In genomic region chr20:62735331-62735821, GRCh38 we compare ENCODE assay signal across 18 cellular contexts. TPM values are rescaled to one million over a fixed set of nuclear protein-coding genes. Genes with fewer than 3 reads are reported as not detected.
DNase-seq lines count a peak whose midpoint lies in the region; ATAC-seq, FAIRE-seq and TF ChIP-seq lines count a peak whose summit lies in the region.
"Had no signal": no experiment of that assay in that cellular context is flagged by ENCODE, and none has a peak within 500 bp of the region (broad histone marks: within the 10 kb centered on the region; RNA-seq: fewer than 3 reads in every experiment).

No MANE protein-coding gene starts in this region.

- no peak overlapping the region for H3K27ac ChIP-seq in esophagus squamous epithelium
- H3K27ac ChIP-seq: cardiac muscle cell, heart left ventricle, SK-N-MC, upper lobe of left lung, VCaP had no signal

- peak; percentile 11 for ATAC-seq in activated naive CD8-positive, alpha-beta T cell treated with anti-CD3 and anti-CD28 coated beads, Interleukin-2, amount 50 U/mL, for 24 hours
- ATAC-seq: activated T-helper 17 cell treated with anti-CD3 and anti-CD28 coated beads, Interleukin-2, amount 50 U/mL, for 72 hours; heart left ventricle had no signal

- H3K27ac Mint-ChIP-seq in activated naive CD8-positive, alpha-beta T cell treated with anti-CD3 and anti-CD28 coated beads, Interleukin-2, amount 50 U/mL, for 24 hours: no peak overlapping the region
- H3K27ac Mint-ChIP-seq: activated T-helper 17 cell treated with anti-CD3 and anti-CD28 coated beads, Interleukin-2, amount 50 U/mL, for 72 hours had no signal

- WGBS in esophagus squamous epithelium, 2 donors: 17 to 32% methylated on average over 5 to 7 of the region's 19 CpGs

- H3K4me1 ChIP-seq in esophagus squamous epithelium: peaks cover under 1 to 23% (median 12%) of the 10 kb centered on the region in 3 donors

- peaks cover 5% of the 10 kb centered on the region for H3K27me3 Mint-ChIP-seq in activated naive CD8-positive, alpha-beta T cell treated with anti-CD3 and anti-CD28 coated beads, Interleukin-2, amount 50 U/mL, for 24 hours
- H3K27me3 Mint-ChIP-seq: activated T-helper 17 cell treated with anti-CD3 and anti-CD28 coated beads, Interleukin-2, amount 50 U/mL, for 72 hours had no signal

- TF ChIP-seq POLR2A in esophagus squamous epithelium (IDR thresholded peaks at IDR 0.05): no peak

- H3K4me3 ChIP-seq in esophagus squamous epithelium: no peak overlapping the region
- H3K4me3 ChIP-seq: cardiac muscle cell, heart left ventricle, SK-N-MC, upper lobe of left lung had no signal

- TF ChIP-seq CTCF in esophagus squamous epithelium (IDR thresholded peaks at IDR 0.05): no peak

- H3K36me3 ChIP-seq in esophagus squamous epithelium: no peaks in the 10 kb centered on the region
- H3K36me3 ChIP-seq: cardiac muscle cell, heart left ventricle, upper lobe of left lung had no signal

- no peak overlapping the region for H3K4me3 Mint-ChIP-seq in activated naive CD8-positive, alpha-beta T cell treated with anti-CD3 and anti-CD28 coated beads, Interleukin-2, amount 50 U/mL, for 24 hours
- H3K4me3 Mint-ChIP-seq: activated T-helper 17 cell treated with anti-CD3 and anti-CD28 coated beads, Interleukin-2, amount 50 U/mL, for 72 hours had no signal

- H3K36me3 Mint-ChIP-seq in activated naive CD8-positive, alpha-beta T cell treated with anti-CD3 and anti-CD28 coated beads, Interleukin-2, amount 50 U/mL, for 24 hours (ENCODE audit: low read depth): no peaks in the 10 kb centered on the region

- peaks cover 28% of the 10 kb centered on the region for H3K4me1 Mint-ChIP-seq in activated naive CD8-positive, alpha-beta T cell treated with anti-CD3 and anti-CD28 coated beads, Interleukin-2, amount 50 U/mL, for 24 hours

- H3K9me3 Mint-ChIP-seq in activated naive CD8-positive, alpha-beta T cell treated with anti-CD3 and anti-CD28 coated beads, Interleukin-2, amount 50 U/mL, for 24 hours: no peaks in the 10 kb centered on the region
- H3K9me3 Mint-ChIP-seq: activated T-helper 17 cell treated with anti-CD3 and anti-CD28 coated beads, Interleukin-2, amount 50 U/mL, for 72 hours had no signal

- H3K27me3 ChIP-seq in esophagus squamous epithelium: peaks cover 0 to 83% (median 0%) of the 10 kb centered on the region in 4 donors
- H3K27me3 ChIP-seq: cardiac muscle cell, upper lobe of left lung had no signal

- peak; percentile 84 for FAIRE-seq in HTR-8/SVneo (lab: Jason Lieb, UNC)
- FAIRE-seq: endothelial cell of umbilical vein, small intestine had no signal

- no peaks in the 10 kb centered on the region for H3K9me3 ChIP-seq in esophagus squamous epithelium
- H3K9me3 ChIP-seq: upper lobe of left lung had no signal

- peak; percentile 66 for DNase-seq in activated effector memory CD4-positive, alpha-beta T cell treated with anti-CD3 and anti-CD28 coated beads, Interleukin-2, amount 50 U/mL, for 16 hours
- DNase-seq in activated effector memory CD4-positive, alpha-beta T cell treated with Interleukin-2 at 50 U/mL for 16 hours: no peak
- DNase-seq in HTR-8/SVneo (ENCODE audit: insufficient read length, low spot score) (no peak), posterior cingulate gyrus (peak in 6 of 10 donors; percentile 4 to 79 (median 52)), NCI-H2081 treated with DMSO at 0.1 percent for 48 hours (lab: John Stamatoyannopoulos, UW) (no peak), esophagus squamous epithelium (lab: John Stamatoyannopoulos, UW) (no peak)
- DNase-seq in activated naive CD8-positive, alpha-beta T cell treated with anti-CD3 and anti-CD28 coated beads, Interleukin-2, amount 50 U/mL, for 24 hours: peak; percentile 28
- DNase-seq in activated CD4-positive, CD25-positive, alpha-beta regulatory T cell treated with anti-CD3 and anti-CD28 coated beads, Interleukin-2, amount 50 U/mL, for 72 hours: no peak
- DNase-seq: NCI-H1930, NCI-H774, small intestine had no signal

- intact Hi-C loops in posterior cingulate gyrus (cut with DNase I): no loop called here
- intact Hi-C loops in esophagus squamous epithelium (cut with DNase I): no loop called here

RNA-seq across cellular contexts. Expression of gene NTSR1, which starts 26.7 kb away (rescaled TPM):
- under 1 TPM in 2 of 4 donors, not detected in 2; 0.06 to 0.09 TPM for total RNA-seq in esophagus squamous epithelium
- total RNA-seq: activated T-helper 17 cell treated with anti-CD3 and anti-CD28 coated beads, Interleukin-2, amount 50 U/mL, for 72 hours had no signal

Comparison
In these comparisons a context has a peak if more than half of its experiments do, and no peak if none do; other contexts are left out.
1. DNase-seq: peak in activated effector memory CD4-positive, alpha-beta T cell treated with anti-CD3 and anti-CD28 coated beads, Interleukin-2, amount 50 U/mL, for 16 hours (single experiment), activated naive CD8-positive, alpha-beta T cell treated with anti-CD3 and anti-CD28 coated beads, Interleukin-2, amount 50 U/mL, for 24 hours (single experiment) and posterior cingulate gyrus (6 of 10); none in activated effector memory CD4-positive, alpha-beta T cell treated with Interleukin-2 at 50 U/mL for 16 hours (single experiment), HTR-8/SVneo (single experiment), activated CD4-positive, CD25-positive, alpha-beta regulatory T cell treated with anti-CD3 and anti-CD28 coated beads, Interleukin-2, amount 50 U/mL, for 72 hours (single experiment), NCI-H2081 treated with DMSO at 0.1 percent for 48 hours (single experiment) and esophagus squamous epithelium (single experiment).